ENCODE assay signal across 19 cellular contexts in genomic region chr4:26267087-26267486, GRCh38. TPM values are rescaled to one million over a fixed set of nuclear protein-coding genes. Genes with fewer than 3 reads are reported as not detected.
DNase-seq lines count a peak whose midpoint lies in the region; ATAC-seq, FAIRE-seq and TF ChIP-seq lines count a peak whose summit lies in the region.
"Had no signal": no experiment of that assay in that cellular context is flagged by ENCODE, and none has a peak within 500 bp of the region (broad histone marks: within the 10 kb centered on the region; RNA-seq: fewer than 3 reads in every experiment).

No MANE protein-coding gene starts in this region.

- no peaks in the 10 kb centered on the region for H3K36me3 ChIP-seq in stomach
- H3K36me3 ChIP-seq: BLaER1, WERI-Rb-1 had no signal

- TF ChIP-seq CTCF in lower leg skin (IDR thresholded peaks at IDR 0.05) = no peak
- no peak for TF ChIP-seq CTCF in stomach (IDR thresholded peaks at IDR 0.05)
- no peak for TF ChIP-seq CTCF in endothelial cell (IDR thresholded peaks at IDR 0.05; ENCODE audit: unreplicated experiment)
- no peak for TF ChIP-seq CTCF in GM13977 (IDR thresholded peaks at IDR 0.05; ENCODE audit: extremely low read depth, insufficient read depth, missing control alignments)

- peaks cover 2% of the 10 kb centered on the region for H3K27me3 Mint-ChIP-seq in endothelial cell (ENCODE audit: unreplicated experiment)

- intact Hi-C loops in lower leg skin (cut with DNase I; ENCODE audit: low total_unique reads) = no loop called here
- intact Hi-C loops in stomach (cut with DNase I; ENCODE audit: low total_unique reads) = no loop called here

- DNase-seq in fibroblast of gingiva (ENCODE audit: low read depth) (peak; percentile 68), lower leg skin (ENCODE audit: low spot score in 2 of 2) (peak; percentile 73 to 95), stomach (peak; percentile 31), endothelial cell (ENCODE audit: low spot score) (no peak), SW 1271 (lab: John Stamatoyannopoulos, UW) (no peak), GM13977 (ENCODE audit: low spot score) (no peak)
- DNase-seq: activated CD8-positive, alpha-beta memory T cell treated with anti-CD3 and anti-CD28 coated beads for 24 hours; DMS153; foreskin melanocyte; NCI-H187 treated with DMSO at 0.1 percent for 48 hours; NCI-H526; PC-3; WERI-Rb-1 had no signal

- H3K27me3 ChIP-seq in stomach = no peaks in the 10 kb centered on the region
- H3K27me3 ChIP-seq: BLaER1 had no signal

- H3K4me1 Mint-ChIP-seq in endothelial cell (ENCODE audit: unreplicated experiment) = no peaks in the 10 kb centered on the region
- H3K4me1 Mint-ChIP-seq: stimulated activated memory B cell treated with anti-CD40 and anti-IgM and Interleukin-4, amounts not matched to agents 10 μg/mL and 1 μg/mL and 100 μg/mL, for 72 hours had no signal

- H3K4me1 ChIP-seq in stomach = peaks cover 0 to 30% (median 5%) of the 10 kb centered on the region in 4 donors

- no peak overlapping the region for H3K27ac Mint-ChIP-seq in endothelial cell (ENCODE audit: unreplicated experiment)
- H3K27ac Mint-ChIP-seq: activated T-helper 2 cell treated with anti-CD3 and anti-CD28 coated beads, Interferon-gamma antibody, Interleukin-2, Interleukin-4, amounts not matched to agents 10 μg/mL and 5 μg/mL and 100 μg/mL, durations not matched to agents 14 hours and 24 hours and 36 hours; stimulated activated memory B cell treated with anti-CD40 and anti-IgM and Interleukin-4, amounts not matched to agents 10 μg/mL and 1 μg/mL and 100 μg/mL, for 72 hours had no signal

- WGBS in lower leg skin, 2 donors = 53 to 65% methylated on average over 1 of the region's 1 CpG
- WGBS in stomach, 5 donors = 72 to 84% (median 80%) methylated on average over 1 of the region's 1 CpG

- H3K4me3 ChIP-seq in lower leg skin (ENCODE audit: low read depth, poor library complexity, severe bottlenecking) (no peak overlapping the region), stomach (no peak overlapping the region)
- H3K4me3 ChIP-seq: BLaER1 had no signal

- no peak overlapping the region for H3K27ac ChIP-seq in stomach
- H3K27ac ChIP-seq: BLaER1, WERI-Rb-1 had no signal

- H3K36me3 Mint-ChIP-seq in endothelial cell (ENCODE audit: low read depth, unreplicated experiment) = no peaks in the 10 kb centered on the region
- H3K36me3 Mint-ChIP-seq: stimulated activated memory B cell treated with anti-CD40 and anti-IgM and Interleukin-4, amounts not matched to agents 10 μg/mL and 1 μg/mL and 100 μg/mL, for 72 hours had no signal

- H3K4me3 Mint-ChIP-seq in endothelial cell (ENCODE audit: unreplicated experiment) = no peak overlapping the region
- H3K4me3 Mint-ChIP-seq: stimulated activated memory B cell treated with anti-CD40 and anti-IgM and Interleukin-4, amounts not matched to agents 10 μg/mL and 1 μg/mL and 100 μg/mL, for 72 hours had no signal

- TF ChIP-seq POLR2A in lower leg skin (IDR thresholded peaks at IDR 0.05) (no peak), stomach (IDR thresholded peaks at IDR 0.05) (no peak)

- no peaks in the 10 kb centered on the region for H3K9me3 ChIP-seq in stomach
- H3K9me3 ChIP-seq: BLaER1 had no signal

- ATAC-seq in HG02852 (IDR thresholded peaks at IDR 0.05; ENCODE audit: unreplicated experiment) = no peak
- ATAC-seq: PC-3; stimulated activated memory B cell treated with anti-CD40 and anti-IgM and Interleukin-4, amounts not matched to agents 10 μg/mL and 1 μg/mL and 100 μg/mL, for 72 hours had no signal

- in situ Hi-C loops in GM13977 (cut with MboI; ENCODE audit: low pct_unique_long_range_greater_than_20kb, low sequenced_read_pairs, unreplicated experiment) = no loop called here

- TF ChIP-seq EP300 in stomach (IDR thresholded peaks at IDR 0.05) = no peak

- no peaks in the 10 kb centered on the region for H3K9me3 Mint-ChIP-seq in endothelial cell (ENCODE audit: unreplicated experiment)
- H3K9me3 Mint-ChIP-seq: stimulated activated memory B cell treated with anti-CD40 and anti-IgM and Interleukin-4, amounts not matched to agents 10 μg/mL and 1 μg/mL and 100 μg/mL, for 72 hours had no signal

- peak; percentile 13 for FAIRE-seq in G401.6 (lab: Jason Lieb, UNC)
- FAIRE-seq: islet of Langerhans had no signal

RNA-seq across cellular contexts. Expression of gene RBPJ, which starts 53.7 kb away (rescaled TPM):
- 10 to 100 TPM; 41.1 to 48.3 (median 45.5) TPM for total RNA-seq in lower leg skin
- total RNA-seq in stomach = 100 to 1,000 TPM in 2 of 5 donors, 10 to 100 TPM in 3; 23.2 to 184 (median 67.8) TPM
- 10 to 100 TPM; 26.8 to 39.1 (median 28.1) TPM for polyA plus RNA-seq in stomach
- 47.9 TPM for total RNA-seq in endothelial cell (ENCODE audit: unreplicated experiment)

Comparison
In these comparisons a context has a peak if more than half of its experiments do, and no peak if none do; other contexts are left out.
1. DNase-seq: peak in fibroblast of gingiva (single experiment), lower leg skin (2 of 2) and stomach (single experiment); none in endothelial cell (single experiment), SW 1271 (0 of 2) and GM13977 (single experiment).